Comparison of ENCODE assay signal across 28 cellular contexts in genomic region chr10:97168645-97169044, GRCh38. TPM values are rescaled to one million over a fixed set of nuclear protein-coding genes. Genes with fewer than 3 reads are reported as not detected.
"Had no signal": no experiment of that assay in that cellular context is flagged by ENCODE, and none has a peak within 500 bp of the region (broad histone marks: within the 10 kb centered on the region; RNA-seq: fewer than 3 reads in every experiment).

No MANE protein-coding gene starts in this region.

- H3K36me3 ChIP-seq: ascending aorta, breast epithelium, cardiac muscle cell, colonic mucosa had no signal

- H3K27me3 ChIP-seq: ascending aorta, breast epithelium, cardiac muscle cell, colonic mucosa had no signal

- H3K27ac ChIP-seq: ascending aorta, breast epithelium, cardiac muscle cell, colonic mucosa had no signal

- H3K4me3 ChIP-seq: ascending aorta, breast epithelium, cardiac muscle cell, colonic mucosa had no signal

- ATAC-seq: activated CD4-positive, alpha-beta T cell treated with anti-CD3 and anti-CD28 coated beads for 36 hours; activated CD8-positive, alpha-beta memory T cell treated with anti-CD3 and anti-CD28 coated beads, Interleukin-2, amount 10 ng/mL, durations not matched to agents 7 days and 5 days; activated CD8-positive, alpha-beta T cell treated with anti-CD3 and anti-CD28 coated beads, Interleukin-2, amount 10 ng/mL, durations not matched to agents 7 days and 5 days; activated naive CD4-positive, alpha-beta T cell treated with anti-CD3 and anti-CD28 coated beads, Interleukin-2, amount 50 U/mL, for 72 hours; activated T-cell treated with anti-CD3 and anti-CD28 coated beads, Interleukin-2, amount 50 U/mL, for 72 hours; esophagus mucosa had no signal

- H3K4me1 ChIP-seq: ascending aorta, breast epithelium, colonic mucosa had no signal

- H3K9me3 ChIP-seq: ascending aorta, breast epithelium, colonic mucosa had no signal

- DNase-seq: activated CD4-positive, alpha-beta memory T cell treated with anti-CD3 and anti-CD28 coated beads for 36 hours; activated CD4-positive, alpha-beta T cell treated with anti-CD3 and anti-CD28 coated beads for 36 hours; activated CD4-positive, alpha-beta T cell treated with anti-CD3 and anti-CD28 coated beads, Interleukin-2, amount 10 ng/mL, durations not matched to agents 24 days and 14 days; activated CD4-positive, CD25-positive, alpha-beta regulatory T cell; activated CD4-positive, CD25-positive, alpha-beta regulatory T cell treated with anti-CD3 and anti-CD28 coated beads, Interleukin-2, amount 50 U/mL, for 72 hours; activated CD8-positive, alpha-beta memory T cell treated with anti-CD3 and anti-CD28 coated beads, Interleukin-2, amount 10 ng/mL, durations not matched to agents 7 days and 5 days; activated CD8-positive, alpha-beta memory T cell treated with anti-CD3 and anti-CD28 coated beads, Interleukin-2, amount 50 U/mL, for 4 hours; activated CD8-positive, alpha-beta T cell treated with anti-CD3 and anti-CD28 coated beads, Interleukin-2, amount 10 ng/mL, durations not matched to agents 7 days and 5 days; activated gamma-delta T cell; activated naive CD4-positive, alpha-beta T cell; activated naive CD4-positive, alpha-beta T cell treated with anti-CD3 and anti-CD28 coated beads, Interleukin-2, amount 10 ng/mL, durations not matched to agents 7 days and 5 days; activated naive CD8-positive, alpha-beta T cell treated with anti-CD3 and anti-CD28 coated beads, Interleukin-2, amount 10 ng/mL, durations not matched to agents 7 days and 5 days; activated T-cell treated with anti-CD3 and anti-CD28 coated beads, Interleukin-2, amount 50 U/mL, for 24 hours; activated T-cell treated with anti-CD3 and anti-CD28 coated beads, Interleukin-2, amount 50 U/mL, for 72 hours; central memory CD4-positive, alpha-beta T cell; cerebellar nuclear complex; colonic mucosa; effector memory CD4-positive, alpha-beta T cell; endodermal cell; foreskin fibroblast; head of caudate nucleus; T-helper 2 cell had no signal

RNA-seq across cellular contexts. Expression of gene SLIT1, which starts 17.1 kb away (rescaled TPM):
- total RNA-seq: ascending aorta, dermis microvascular lymphatic vessel endothelial cell had no signal
